24 cellular contexts compared by ENCODE assay signal in the genomic region with DNA sequence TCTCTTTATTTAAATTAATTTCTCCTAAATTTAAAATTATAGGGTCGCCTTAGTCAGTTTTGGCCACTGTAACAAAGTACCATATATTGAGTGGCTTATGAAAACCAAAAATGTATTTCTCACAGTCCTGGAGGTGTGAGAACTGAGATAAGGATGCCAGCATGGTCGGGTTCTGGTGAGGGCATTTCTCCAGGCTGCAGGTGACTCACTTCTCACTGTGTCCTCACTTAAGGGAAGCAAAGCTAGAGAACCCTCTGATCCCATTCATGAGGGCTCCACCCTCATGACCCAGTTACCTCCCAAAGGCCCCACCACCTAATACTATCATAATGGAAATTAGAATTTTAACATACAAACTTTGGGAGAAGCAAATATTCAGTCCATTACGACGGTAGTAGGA.
"Had no signal": no experiment of that assay in that cellular context is flagged by ENCODE, and none has a peak within 500 bp of the region (broad histone marks: within the 10 kb centered on the region; RNA-seq: fewer than 3 reads in every experiment).

No MANE protein-coding gene starts in this region.

- H3K27ac ChIP-seq: SJSA1 had no signal

- H3K36me3 ChIP-seq: SJSA1 had no signal

- DNase-seq: activated CD4-positive, alpha-beta T cell treated with anti-CD3 and anti-CD28 coated beads for 48 hours; activated CD4-positive, alpha-beta T cell treated with anti-CD3 and anti-CD28 coated beads, Interleukin-2, amount 50 U/mL, for 4 hours; activated CD4-positive, CD25-positive, alpha-beta regulatory T cell treated with anti-CD3 and anti-CD28 coated beads, Interleukin-2, amount 50 U/mL, for 72 hours; activated CD8-positive, alpha-beta memory T cell treated with anti-CD3 and anti-CD28 coated beads, Interleukin-2, amount 10 ng/mL, durations not matched to agents 7 days and 5 days; activated gamma-delta T cell; activated naive CD4-positive, alpha-beta T cell treated with anti-CD3 and anti-CD28 coated beads for 36 hours; activated T-cell treated with anti-CD3 and anti-CD28 coated beads, Interleukin-2, amount 50 U/mL, for 24 hours; caudate nucleus; NCI-H1105 treated with DMSO at 0.1 percent for 48 hours; NCI-H146; NCI-H1930; NCI-H2171 treated with DMSO at 0.1 percent for 48 hours; NCI-H345; NCI-H510A; NCI-H526 treated with DMSO at 0.1 percent for 48 hours; NCI-H82; Right ventricle myocardium superior; RPMI8226 had no signal

- H3K4me3 Mint-ChIP-seq: activated CD8-positive, alpha-beta memory T cell treated with anti-CD3 and anti-CD28 coated beads, Interleukin-2, amount 10 ng/mL, durations not matched to agents 7 days and 5 days; activated naive CD4-positive, alpha-beta T cell treated with anti-CD3 and anti-CD28 coated beads for 36 hours; activated naive CD8-positive, alpha-beta T cell; activated T-cell treated with anti-CD3 and anti-CD28 coated beads, Interleukin-2, amount 50 U/mL, for 24 hours; activated T-helper 17 cell treated with anti-CD3 and anti-CD28 coated beads, Interleukin-2, amount 50 U/mL, for 72 hours; T-helper 1 cell treated with Interleukin-12 subunit alpha and Interleukin-12 subunit beta and Interleukin-4 antibody, amounts not matched to agents 30 μg/mL and 1 μg/mL, for 36 hours; WTC11 had no signal

- H3K4me1 ChIP-seq: SJSA1 had no signal

- H3K9me3 ChIP-seq: SJSA1 had no signal

- ATAC-seq: activated CD8-positive, alpha-beta memory T cell treated with anti-CD3 and anti-CD28 coated beads, Interleukin-2, amount 10 ng/mL, durations not matched to agents 7 days and 5 days; activated T-helper 17 cell treated with anti-CD3 and anti-CD28 coated beads, Interleukin-2, amount 50 U/mL, for 72 hours; Panc1; WTC11 had no signal

- H3K36me3 Mint-ChIP-seq: activated CD8-positive, alpha-beta memory T cell treated with anti-CD3 and anti-CD28 coated beads, Interleukin-2, amount 10 ng/mL, durations not matched to agents 7 days and 5 days; activated naive CD8-positive, alpha-beta T cell; WTC11 had no signal

- H3K27me3 Mint-ChIP-seq: activated CD8-positive, alpha-beta memory T cell treated with anti-CD3 and anti-CD28 coated beads, Interleukin-2, amount 10 ng/mL, durations not matched to agents 7 days and 5 days; activated naive CD8-positive, alpha-beta T cell; activated T-cell treated with anti-CD3 and anti-CD28 coated beads, Interleukin-2, amount 50 U/mL, for 24 hours had no signal

- H3K27me3 ChIP-seq: SJSA1 had no signal

- H3K4me1 Mint-ChIP-seq: activated CD8-positive, alpha-beta memory T cell treated with anti-CD3 and anti-CD28 coated beads, Interleukin-2, amount 10 ng/mL, durations not matched to agents 7 days and 5 days; activated T-helper 17 cell treated with anti-CD3 and anti-CD28 coated beads, Interleukin-2, amount 50 U/mL, for 72 hours had no signal

- H3K27ac Mint-ChIP-seq: activated CD8-positive, alpha-beta memory T cell treated with anti-CD3 and anti-CD28 coated beads, Interleukin-2, amount 10 ng/mL, durations not matched to agents 7 days and 5 days; activated naive CD4-positive, alpha-beta T cell treated with anti-CD3 and anti-CD28 coated beads for 36 hours; activated naive CD8-positive, alpha-beta T cell; activated T-cell treated with anti-CD3 and anti-CD28 coated beads, Interleukin-2, amount 50 U/mL, for 24 hours; activated T-helper 17 cell treated with anti-CD3 and anti-CD28 coated beads, Interleukin-2, amount 50 U/mL, for 72 hours; T-helper 1 cell treated with Interleukin-12 subunit alpha and Interleukin-12 subunit beta and Interleukin-4 antibody, amounts not matched to agents 30 μg/mL and 1 μg/mL, for 36 hours; WTC11 had no signal

- H3K4me3 ChIP-seq: SJSA1 had no signal
